Comparison of ENCODE assay signal across 16 cellular contexts in the genomic region with DNA sequence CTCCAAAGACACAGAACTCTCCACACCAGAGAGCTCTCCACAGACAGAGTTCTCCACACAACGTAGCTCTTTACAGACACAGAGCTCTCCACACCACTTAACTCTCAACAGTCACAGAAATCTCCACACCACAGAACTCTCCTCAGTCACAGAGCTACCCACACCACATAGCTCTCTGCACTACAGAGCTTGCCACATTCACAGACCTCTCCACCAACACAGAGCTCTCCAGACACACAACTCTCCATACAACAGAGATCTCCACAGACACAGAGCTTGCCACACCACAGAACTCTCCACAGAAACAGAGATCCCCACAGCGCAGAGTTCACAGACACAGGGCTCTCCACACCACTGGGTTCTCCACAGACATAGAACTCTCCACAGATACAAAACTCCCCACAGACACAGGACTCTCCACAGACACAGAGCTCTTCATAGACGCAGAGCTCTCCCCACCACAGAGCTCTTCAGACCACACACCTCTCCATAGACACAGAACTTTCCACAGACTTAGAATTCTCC. TPM values are rescaled to one million over a fixed set of nuclear protein-coding genes. Genes with fewer than 3 reads are reported as not detected.
A peak's percentile ranks its signal among the peaks of the same experiment; 100 is the strongest.
DNase-seq lines count a peak whose midpoint lies in the region; ATAC-seq and TF ChIP-seq lines count a peak whose summit lies in the region.
"Had no signal": no experiment of that assay in that cellular context is flagged by ENCODE, and none has a peak within 500 bp of the region (broad histone marks: within the 10 kb centered on the region; RNA-seq: fewer than 3 reads in every experiment).

No MANE protein-coding gene starts in this region.

- no peak overlapping the region for H2AFZ ChIP-seq in GM23338

- H3K27me3 ChIP-seq in BLaER1 (peaks cover 98% of the 10 kb centered on the region), esophagus muscularis mucosa (peaks cover 0 to 35% (median 0%) of the 10 kb centered on the region in 4 donors), GM23338 (ENCODE audit: insufficient read depth) (no peaks in the 10 kb centered on the region)
- H3K27me3 ChIP-seq: right lobe of liver had no signal

- H3K4me1 ChIP-seq in BLaER1 (peaks cover 43% of the 10 kb centered on the region), esophagus muscularis mucosa (peaks cover 0 to 20% (median 18%) of the 10 kb centered on the region in 4 donors), GM23338 (ENCODE audit: insufficient read depth) (no peaks in the 10 kb centered on the region)

- TF ChIP-seq EP300 in esophagus muscularis mucosa (IDR thresholded peaks at IDR 0.05), result no peak

- peaks cover 40% of the 10 kb centered on the region for H3K27me3 Mint-ChIP-seq in WTC11 (ENCODE audit: low read depth)
- H3K27me3 Mint-ChIP-seq in GM23338 (ENCODE audit: insufficient read depth, low read depth, poor library complexity), result peaks cover 22% of the 10 kb centered on the region

- ATAC-seq in GM18498 (IDR thresholded peaks at IDR 0.05; ENCODE audit: unreplicated experiment) (peak; percentile 27), HG03432 (IDR thresholded peaks at IDR 0.05; ENCODE audit: unreplicated experiment) (peak; percentile 17), WTC11 (no peak), GM23338 (no peak)
- ATAC-seq: right lobe of liver had no signal

- H3K36me3 Mint-ChIP-seq in WTC11 (no peaks in the 10 kb centered on the region), GM23338 (ENCODE audit: low read depth) (no peaks in the 10 kb centered on the region; the same call in 2 of the 3 replicates)

- POLR2A ChIA-PET in WTC11 (lab: Charles Lee), result no interaction called here

- no peaks in the 10 kb centered on the region for H3F3A ChIP-seq in GM23338 (replicated peaks; ENCODE audit: low read depth)

- 81% methylated on average over 3 of the region's 3 CpGs for WGBS in esophagus muscularis mucosa

- CTCF ChIA-PET in WTC11 (lab: Charles Lee), result interaction anchor here (1.1 to 5.3 kb wide), 3 partner anchors 14 to 74 kb away, joined by 3 to 47 read pairs (median 28); no protein-coding TSS in a partner anchor

- H3K9me3 Mint-ChIP-seq in WTC11 (peaks cover 6% of the 10 kb centered on the region; the same call in 1 of the 2 replicates), GM23338 (no peaks in the 10 kb centered on the region; the same call in 1 of the 3 replicates)

- H3K4me3 ChIP-seq in BLaER1 (no peak overlapping the region), esophagus muscularis mucosa (no peak overlapping the region), GM23338 (no peak overlapping the region)
- H3K4me3 ChIP-seq: MG63, right lobe of liver had no signal

- H3K4me3 Mint-ChIP-seq in WTC11, result no peak overlapping the region
- H3K4me3 Mint-ChIP-seq in GM23338, result no peak overlapping the region

- peak overlapping the region; percentile 54 for H3K4me2 ChIP-seq in BLaER1
- H3K4me2 ChIP-seq in GM23338, result no peak overlapping the region

- H3K9me2 ChIP-seq in GM23338 (ENCODE audit: insufficient read depth), result no peaks in the 10 kb centered on the region

- no peak for TF ChIP-seq POLR2A in esophagus muscularis mucosa (IDR thresholded peaks at IDR 0.05; ENCODE audit: low read depth)

- H3K4me1 Mint-ChIP-seq in WTC11, result peaks cover 10% of the 10 kb centered on the region
- peaks cover 8% of the 10 kb centered on the region for H3K4me1 Mint-ChIP-seq in GM23338

- TF ChIP-seq CTCF in esophagus muscularis mucosa (IDR thresholded peaks at IDR 0.05) (no peak), WTC11 (IDR thresholded peaks at IDR 0.05) (no peak), GM23338 (conservative IDR thresholded peaks at IDR 0.05; ENCODE audit: low read depth in 2 of 2) (no peak)

- H3K27ac ChIP-seq in BLaER1, result no peak overlapping the region
- H3K27ac ChIP-seq in esophagus muscularis mucosa (replicated peaks in 1 of 4), result no peak overlapping the region
- no peak overlapping the region for H3K27ac ChIP-seq in GM23338 (ENCODE audit: low read depth)
- H3K27ac ChIP-seq: neutrophil, right lobe of liver, WERI-Rb-1 had no signal

- DNase-seq in esophagus muscularis mucosa (ENCODE audit: extremely low spot score), result peak; percentile 89
- DNase-seq in WTC11 (ENCODE audit: low spot score), result no peak
- no peak for DNase-seq in DMS 273 treated with DMSO at 0.1 percent for 48 hours (lab: John Stamatoyannopoulos, UW)
- DNase-seq in GM03348 (ENCODE audit: low spot score), result no peak
- no peak for DNase-seq in GM23338 (ENCODE audit: low spot score)
- DNase-seq: mammary epithelial cell; MG63; NCI-H69; right lobe of liver; stimulated activated CD4-positive, alpha-beta T cell treated with anti-CD3 and anti-CD28 coated beads, Interleukin-4, amount 100 ng/mL, for 1 hour; trophoblast cell; WERI-Rb-1 had no signal

- no peaks in the 10 kb centered on the region for H3K79me2 ChIP-seq in GM23338 (replicated peaks; ENCODE audit: insufficient read depth)

- intact Hi-C loops in esophagus muscularis mucosa (cut with DNase I), result no loop called here

- no peaks in the 10 kb centered on the region for H3K36me3 ChIP-seq in BLaER1
- H3K36me3 ChIP-seq in esophagus muscularis mucosa, result no peaks in the 10 kb centered on the region
- H3K36me3 ChIP-seq in GM23338 (ENCODE audit: insufficient read depth), result no peaks in the 10 kb centered on the region
- H3K36me3 ChIP-seq: MG63, neutrophil, right lobe of liver, WERI-Rb-1 had no signal

- no peak overlapping the region for H3K27ac Mint-ChIP-seq in WTC11
- H3K27ac Mint-ChIP-seq in GM23338, result no peak overlapping the region

- H3K9me3 ChIP-seq in BLaER1 (no peaks in the 10 kb centered on the region), esophagus muscularis mucosa (no peaks in the 10 kb centered on the region)
- H3K9me3 ChIP-seq: MG63, neutrophil, right lobe of liver had no signal

- H4K20me1 ChIP-seq in BLaER1 (peaks cover 95% of the 10 kb centered on the region), GM23338 (replicated peaks; ENCODE audit: insufficient read depth) (no peaks in the 10 kb centered on the region)

- no peak overlapping the region for H3K9ac ChIP-seq in BLaER1

TF ChIP-seq in WTC11, 78 proteins besides CTCF, POLR2A, EP300 and RAD21 (continues in another document):
- TF ChIP-seq NR1H2 (CRISPR knock-in tag; IDR thresholded peaks at IDR 0.05) (no peak), GABPB1 (CRISPR knock-in tag; IDR thresholded peaks at IDR 0.05) (no peak), ZNF138 (CRISPR knock-in tag; conservative IDR thresholded peaks at IDR 0.05) (no peak), FOXJ3 (CRISPR knock-in tag; IDR thresholded peaks at IDR 0.05; ENCODE audit: borderline replicate concordance) (no peak), SOX15 (CRISPR knock-in tag; IDR thresholded peaks at IDR 0.05) (no peak), ELF4 (CRISPR knock-in tag; IDR thresholded peaks at IDR 0.05; ENCODE audit: low read depth) (no peak), OVOL2 (CRISPR knock-in tag; IDR thresholded peaks at IDR 0.05; ENCODE audit: borderline replicate concordance) (no peak), JUN (CRISPR knock-in tag; IDR thresholded peaks at IDR 0.05) (no peak), EMX1 (CRISPR knock-in tag; IDR thresholded peaks at IDR 0.05) (no peak), FOXP1 (CRISPR knock-in tag; IDR thresholded peaks at IDR 0.05; ENCODE audit: borderline replicate concordance) (no peak), ZNF671 (CRISPR knock-in tag; IDR thresholded peaks at IDR 0.05) (no peak), NFYB (CRISPR knock-in tag; conservative IDR thresholded peaks at IDR 0.05; ENCODE audit: low read depth) (no peak)

TF ChIP-seq in GM23338, 12 proteins besides CTCF, POLR2A, EP300 and RAD21 (continues in another document):
- TF ChIP-seq EZH2phosphoT487 (IDR thresholded peaks at IDR 0.05; ENCODE audit: unreplicated experiment), result no peak
- TF ChIP-seq JUNB (IDR thresholded peaks at IDR 0.05; ENCODE audit: unreplicated experiment), result no peak
- TF ChIP-seq, protein P1, sequence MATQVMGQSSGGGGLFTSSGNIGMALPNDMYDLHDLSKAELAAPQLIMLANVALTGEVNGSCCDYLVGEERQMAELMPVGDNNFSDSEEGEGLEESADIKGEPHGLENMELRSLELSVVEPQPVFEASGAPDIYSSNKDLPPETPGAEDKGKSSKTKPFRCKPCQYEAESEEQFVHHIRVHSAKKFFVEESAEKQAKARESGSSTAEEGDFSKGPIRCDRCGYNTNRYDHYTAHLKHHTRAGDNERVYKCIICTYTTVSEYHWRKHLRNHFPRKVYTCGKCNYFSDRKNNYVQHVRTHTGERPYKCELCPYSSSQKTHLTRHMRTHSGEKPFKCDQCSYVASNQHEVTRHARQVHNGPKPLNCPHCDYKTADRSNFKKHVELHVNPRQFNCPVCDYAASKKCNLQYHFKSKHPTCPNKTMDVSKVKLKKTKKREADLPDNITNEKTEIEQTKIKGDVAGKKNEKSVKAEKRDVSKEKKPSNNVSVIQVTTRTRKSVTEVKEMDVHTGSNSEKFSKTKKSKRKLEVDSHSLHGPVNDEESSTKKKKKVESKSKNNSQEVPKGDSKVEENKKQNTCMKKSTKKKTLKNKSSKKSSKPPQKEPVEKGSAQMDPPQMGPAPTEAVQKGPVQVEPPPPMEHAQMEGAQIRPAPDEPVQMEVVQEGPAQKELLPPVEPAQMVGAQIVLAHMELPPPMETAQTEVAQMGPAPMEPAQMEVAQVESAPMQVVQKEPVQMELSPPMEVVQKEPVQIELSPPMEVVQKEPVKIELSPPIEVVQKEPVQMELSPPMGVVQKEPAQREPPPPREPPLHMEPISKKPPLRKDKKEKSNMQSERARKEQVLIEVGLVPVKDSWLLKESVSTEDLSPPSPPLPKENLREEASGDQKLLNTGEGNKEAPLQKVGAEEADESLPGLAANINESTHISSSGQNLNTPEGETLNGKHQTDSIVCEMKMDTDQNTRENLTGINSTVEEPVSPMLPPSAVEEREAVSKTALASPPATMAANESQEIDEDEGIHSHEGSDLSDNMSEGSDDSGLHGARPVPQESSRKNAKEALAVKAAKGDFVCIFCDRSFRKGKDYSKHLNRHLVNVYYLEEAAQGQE (IDR thresholded peaks at IDR 0.05; ENCODE audit: unreplicated experiment), result no peak
- TF ChIP-seq ZNF114 (CRISPR knock-in tag; IDR thresholded peaks at IDR 0.05), result no peak
- TF ChIP-seq, protein P2, sequence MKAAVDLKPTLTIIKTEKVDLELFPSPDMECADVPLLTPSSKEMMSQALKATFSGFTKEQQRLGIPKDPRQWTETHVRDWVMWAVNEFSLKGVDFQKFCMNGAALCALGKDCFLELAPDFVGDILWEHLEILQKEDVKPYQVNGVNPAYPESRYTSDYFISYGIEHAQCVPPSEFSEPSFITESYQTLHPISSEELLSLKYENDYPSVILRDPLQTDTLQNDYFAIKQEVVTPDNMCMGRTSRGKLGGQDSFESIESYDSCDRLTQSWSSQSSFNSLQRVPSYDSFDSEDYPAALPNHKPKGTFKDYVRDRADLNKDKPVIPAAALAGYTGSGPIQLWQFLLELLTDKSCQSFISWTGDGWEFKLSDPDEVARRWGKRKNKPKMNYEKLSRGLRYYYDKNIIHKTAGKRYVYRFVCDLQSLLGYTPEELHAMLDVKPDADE (IDR thresholded peaks at IDR 0.05), result no peak

RNA-seq across cellular contexts. Expression of a gene that starts 52.5 kb away (rescaled TPM):
- 10 to 100 TPM in 3 of 4 donors, 1 to 10 TPM in 1; 9.6 to 13.3 (median 12.4) TPM for total RNA-seq in esophagus muscularis mucosa
- total RNA-seq in WTC11 (2021), result 15.8 to 17.7 TPM (median 17.2 TPM) in 3 replicates
- 7.6 and 11.7 TPM in 2 replicates for total RNA-seq in GM23338 (2014; rRNA removed; shearing (Covaris generic))
- 8.5 and 8.6 TPM in 2 replicates for polyA plus RNA-seq in GM23338 (2016; fragmentation: Nextera tagmentation; extraction: Ambion mirVana)

RNA-seq across cellular contexts. Expression of a gene that starts 52.5 kb away (rescaled TPM):
- 1 to 10 TPM in 3 of 4 donors, under 1 TPM in 1; 0.57 to 3.3 (median 1.5) TPM for total RNA-seq in esophagus muscularis mucosa
- 1.3 to 1.7 TPM (median 1.5 TPM) in 3 replicates for total RNA-seq in WTC11 (2021)
- total RNA-seq in GM23338 (2014; rRNA removed; shearing (Covaris generic)), result 2.8 and 3.3 TPM in 2 replicates
- polyA plus RNA-seq in GM23338 (2016; fragmentation: Nextera tagmentation; extraction: Ambion mirVana), result 1.6 and 4.4 TPM in 2 replicates

Comparison
In these comparisons a context has a peak if more than half of its experiments do, and no peak if none do; other contexts are left out.
1. ATAC-seq: peak in GM18498 (single experiment) and HG03432 (single experiment); none in WTC11 (single experiment) and GM23338 (single experiment).